Comparison of ENCODE assay signal across 15 cellular contexts in the genomic region with DNA sequence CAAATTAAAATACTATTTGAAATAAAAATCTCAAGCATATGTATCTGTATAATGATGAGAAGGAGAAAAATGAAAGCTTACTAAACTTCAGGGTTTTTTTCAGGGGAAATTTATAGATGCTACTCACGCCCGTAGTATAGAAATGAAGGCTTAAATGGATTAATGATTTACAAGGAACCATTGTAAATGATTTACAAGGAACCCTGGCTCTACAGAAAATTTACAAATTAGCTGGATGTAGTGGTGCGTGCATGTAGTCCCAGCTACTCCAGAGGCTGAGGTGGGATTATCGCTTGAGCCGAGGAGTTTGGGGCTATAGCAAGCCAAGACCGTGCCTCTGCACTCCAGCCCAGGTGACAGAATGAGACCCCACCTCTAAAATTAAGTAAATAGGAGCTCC.
DNase-seq lines count a peak whose midpoint lies in the region; ATAC-seq and TF ChIP-seq lines count a peak whose summit lies in the region.
"Had no signal": no experiment of that assay in that cellular context is flagged by ENCODE, and none has a peak within 500 bp of the region (broad histone marks: within the 10 kb centered on the region; RNA-seq: fewer than 3 reads in every experiment).

No MANE protein-coding gene starts in this region.

- H3K36me3 Mint-ChIP-seq in CD8-positive, alpha-beta T cell, result no peaks in the 10 kb centered on the region
- H3K36me3 Mint-ChIP-seq: CD8-positive, alpha-beta memory T cell had no signal

- CTCF ChIA-PET in CD8-positive, alpha-beta T cell (lab: Charles Lee), result no interaction called here

- H3K9me3 ChIP-seq in mucosa of descending colon, result no peaks in the 10 kb centered on the region
- H3K9me3 ChIP-seq in CD8-positive, alpha-beta T cell (ENCODE audit: low read length), result no peaks in the 10 kb centered on the region
- H3K9me3 ChIP-seq: BE2C, Caco-2, HAP-1 had no signal

- peak; percentile 63 for DNase-seq in DMS53 (lab: John Stamatoyannopoulos, UW)
- DNase-seq in NCI-H526 treated with DMSO at 0.1 percent for 48 hours (lab: John Stamatoyannopoulos, UW), result peak; percentile 21
- DNase-seq in glomerular visceral epithelial cell (ENCODE audit: extremely low spot score), result peak; percentile 17
- DNase-seq in mucosa of descending colon, result no peak
- no peak for DNase-seq in GF-D8 (lab: John Stamatoyannopoulos, UW)
- DNase-seq in Right ventricle myocardium superior, result no peak
- DNase-seq in CD8-positive, alpha-beta T cell, result no peak
- DNase-seq in NCI-H2081 treated with DMSO at 0.1 percent for 48 hours (lab: John Stamatoyannopoulos, UW), result no peak
- DNase-seq: BE2C; Caco-2; CD8-positive, alpha-beta memory T cell; DMS79; EL had no signal

- no peak overlapping the region for H3K27ac Mint-ChIP-seq in CD8-positive, alpha-beta T cell
- H3K27ac Mint-ChIP-seq: CD8-positive, alpha-beta memory T cell had no signal

- no peak for TF ChIP-seq CTCF in mucosa of descending colon (IDR thresholded peaks at IDR 0.05)
- TF ChIP-seq CTCF in CD8-positive, alpha-beta T cell (IDR thresholded peaks at IDR 0.05), result no peak

- H3K4me3 ChIP-seq in mucosa of descending colon, result no peak overlapping the region
- no peak overlapping the region for H3K4me3 ChIP-seq in CD8-positive, alpha-beta T cell (ENCODE audit: low read depth, low read length)
- H3K4me3 ChIP-seq: HAP-1 had no signal

- POLR2A ChIA-PET in CD8-positive, alpha-beta T cell (lab: Charles Lee), result no interaction called here

- ATAC-seq in mucosa of descending colon, result peak; percentile 44
- no peak for ATAC-seq in Right ventricle myocardium superior (ENCODE audit: poor library complexity)
- no peak for ATAC-seq in CD8-positive, alpha-beta T cell

- H3K4me3 Mint-ChIP-seq in CD8-positive, alpha-beta T cell, result no peak overlapping the region
- H3K4me3 Mint-ChIP-seq: CD8-positive, alpha-beta memory T cell had no signal

- no peaks in the 10 kb centered on the region for H3K27me3 ChIP-seq in CD8-positive, alpha-beta T cell (ENCODE audit: insufficient read depth, low read length)
- H3K27me3 ChIP-seq: BE2C had no signal

- intact Hi-C loops in mucosa of descending colon (cut with DNase I, micrococcal nuclease) (no loop called here), Right ventricle myocardium superior (cut with DNase I) (no loop called here)
- intact Hi-C loops in CD8-positive, alpha-beta T cell (cut with DNase I, micrococcal nuclease), result no loop called here

- H3K36me3 ChIP-seq in mucosa of descending colon (ENCODE audit: low read depth), result no peaks in the 10 kb centered on the region
- H3K36me3 ChIP-seq in CD8-positive, alpha-beta T cell (ENCODE audit: insufficient read depth, low read length), result no peaks in the 10 kb centered on the region
- H3K36me3 ChIP-seq: BE2C, HAP-1 had no signal

- H3K4me1 ChIP-seq in mucosa of descending colon (ENCODE audit: low read depth), result no peaks in the 10 kb centered on the region
- no peaks in the 10 kb centered on the region for H3K4me1 ChIP-seq in CD8-positive, alpha-beta T cell (ENCODE audit: insufficient read depth, low read length)
- H3K4me1 ChIP-seq: BE2C, HAP-1 had no signal

- H3K4me1 Mint-ChIP-seq in CD8-positive, alpha-beta T cell (ENCODE audit: low read depth), result no peaks in the 10 kb centered on the region
- H3K4me1 Mint-ChIP-seq: CD8-positive, alpha-beta memory T cell had no signal

- no peaks in the 10 kb centered on the region for H3K27me3 Mint-ChIP-seq in CD8-positive, alpha-beta T cell (ENCODE audit: low read depth)

- no peaks in the 10 kb centered on the region for H3K9me3 Mint-ChIP-seq in CD8-positive, alpha-beta T cell
- H3K9me3 Mint-ChIP-seq: CD8-positive, alpha-beta memory T cell had no signal

- H3K27ac ChIP-seq in CD8-positive, alpha-beta T cell (ENCODE audit: low read depth, low read length), result no peak overlapping the region
- H3K27ac ChIP-seq: C4-2B had no signal

Comparison
In these comparisons a context has a peak if more than half of its experiments do, and no peak if none do; other contexts are left out.
1. DNase-seq: peak in DMS53 (single experiment), NCI-H526 treated with DMSO at 0.1 percent for 48 hours (single experiment) and glomerular visceral epithelial cell (single experiment); none in mucosa of descending colon (0 of 3), GF-D8 (single experiment), Right ventricle myocardium superior (single experiment), CD8-positive, alpha-beta T cell (0 of 7) and NCI-H2081 treated with DMSO at 0.1 percent for 48 hours (single experiment).